8 cellular contexts compared by ENCODE assay signal in the genomic region with DNA sequence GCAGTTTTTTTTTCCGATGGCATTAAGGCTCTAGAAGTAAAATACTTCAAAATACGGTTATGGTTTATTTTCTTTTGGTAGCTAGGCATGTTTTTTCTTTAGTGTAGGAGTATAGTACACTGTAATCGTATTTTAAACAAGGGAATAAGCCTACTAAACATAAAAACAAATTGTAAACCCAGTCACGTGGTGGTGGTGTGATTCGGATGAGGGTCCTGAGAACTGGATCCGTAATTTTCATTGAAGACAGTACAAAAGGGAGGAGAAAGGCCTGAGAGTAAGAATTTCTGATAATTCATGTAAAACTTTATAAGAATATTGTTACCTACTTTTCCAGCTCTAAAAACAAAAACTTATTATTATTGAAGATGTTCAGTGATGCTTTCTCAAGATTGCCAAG. TPM values are rescaled to one million over a fixed set of nuclear protein-coding genes. Genes with fewer than 3 reads are reported as not detected.
DNase-seq lines count a peak whose midpoint lies in the region; ATAC-seq and TF ChIP-seq lines count a peak whose summit lies in the region.

No MANE protein-coding gene starts in this region.

- no peak overlapping the region for H2BK12ac ChIP-seq in H9 (ENCODE audit: insufficient read length, low read depth, low read length)

- H3K9me3 Mint-ChIP-seq in H9, result peaks cover 0 to 7% of the 10 kb centered on the region in 2 experiments; a peak in 2 of 5 replicates

- H4K5ac ChIP-seq in H9 (ENCODE audit: insufficient read length, low read depth, low read length), result no peak overlapping the region

- no peak overlapping the region for H4K8ac ChIP-seq in H9 (replicated peaks; ENCODE audit: insufficient read length, low read depth, low read length)

- intact Hi-C loops in right cardiac atrium (cut with DNase I), result no loop called here

- WGBS in H9 (ENCODE audit: extremely low coverage, insufficient read length, low lambda C conversion rate), result no CpG with 5 or more reads among the region's 6 CpGs
- under 1% methylated on average over 6 of the region's 6 CpGs for WGBS in right cardiac atrium

- no peak overlapping the region for H2AFZ ChIP-seq in H9 (ENCODE audit: low read length)

- 0 out of 2 replicates have a peak, but pooled peaks cover 3% of the 10 kb centered on the region for H3K4me1 ChIP-seq in H9 (ENCODE audit: insufficient read depth, low read length)
- peaks cover 4% of the 10 kb centered on the region for H3K4me1 ChIP-seq in right cardiac atrium (ENCODE audit: control insufficient read depth, insufficient read depth, low read length)
- peaks cover 24 to 50% (median 40%) of the 10 kb centered on the region in 3 donors for H3K4me1 ChIP-seq in skeletal muscle tissue (ENCODE audit: control insufficient read depth in 3 of 3, insufficient read depth in 3 of 3, low read length in 3 of 3)

- no peaks in the 10 kb centered on the region for H4K20me1 ChIP-seq in H9 (ENCODE audit: control insufficient read depth, insufficient read depth, insufficient read length)

- no peak overlapping the region for H3K4ac ChIP-seq in H9 (ENCODE audit: low read depth, low read length)

- H3K27me3 Mint-ChIP-seq in H9 (ENCODE audit: low read depth), result peaks cover 2% of the 10 kb centered on the region

- H3K36me3 Mint-ChIP-seq in H9 (ENCODE audit: insufficient read depth in 1 of 3, low read depth in 3 of 3), result peaks cover 26 to 51% (median 46%) of the 10 kb centered on the region in 3 experiments

- peak overlapping the region; percentile 66 for H3K4me2 ChIP-seq in H9 (ENCODE audit: insufficient read depth, insufficient read length, low read length)

- peak overlapping the region; percentile 100; a peak in 6 of 7 replicates for H3K27ac Mint-ChIP-seq in H9

- no peak overlapping the region for H2BK5ac ChIP-seq in H9 (ENCODE audit: insufficient read length, low read length)

- no peak overlapping the region for H2AK5ac ChIP-seq in H9 (ENCODE audit: insufficient read length, low read length)

- H3K56ac ChIP-seq in H9 (ENCODE audit: insufficient read length, low read depth, low read length), result no peak overlapping the region

- no peaks in the 10 kb centered on the region for H3K9me3 ChIP-seq in H9 (ENCODE audit: control insufficient read depth, low read depth, low read length)
- no peaks in the 10 kb centered on the region for H3K9me3 ChIP-seq in right cardiac atrium (ENCODE audit: control insufficient read depth, low read length)
- no peaks in the 10 kb centered on the region for H3K9me3 ChIP-seq in skeletal muscle tissue (ENCODE audit: control insufficient read depth in 3 of 3, low read length in 3 of 3)

- H2BK120ac ChIP-seq in H9 (ENCODE audit: low read depth, low read length, poor library complexity, severe bottlenecking), result no peak overlapping the region

- ATAC-seq in right cardiac atrium, result no peak
- ATAC-seq in HG03342 (IDR thresholded peaks at IDR 0.05; ENCODE audit: unreplicated experiment), result no peak
- no peak for ATAC-seq in GM19455 (IDR thresholded peaks at IDR 0.05; ENCODE audit: unreplicated experiment)

- no peak overlapping the region for H3K18ac ChIP-seq in H9 (ENCODE audit: insufficient read length, low read depth, low read length)

- H3K27me3 ChIP-seq in H9 (ENCODE audit: insufficient read depth, low read length) (no peaks in the 10 kb centered on the region), right cardiac atrium (ENCODE audit: control insufficient read depth, insufficient read depth) (no peaks in the 10 kb centered on the region), skeletal muscle tissue (ENCODE audit: control insufficient read depth in 3 of 3, insufficient read depth in 3 of 3, low read length in 3 of 3) (no peaks in the 10 kb centered on the region)

- H3K79me2 ChIP-seq in H9 (ENCODE audit: insufficient read depth, low read length), result peaks cover 45% of the 10 kb centered on the region

- H3K9ac ChIP-seq in H9 (ENCODE audit: extremely low read depth, insufficient read length, low read length) (peak overlapping the region; percentile 100), skeletal muscle tissue (ENCODE audit: low read depth in 1 of 3, low read length in 3 of 3) (peak overlapping the region; percentile 97 to 99 (median 99))

- peaks cover 1 to 4% (median 2%) of the 10 kb centered on the region in 3 donors for H3K36me3 ChIP-seq in skeletal muscle tissue (ENCODE audit: control insufficient read depth in 3 of 3, insufficient read depth in 3 of 3, low read length in 3 of 3)

- no peak overlapping the region for H3T11ph ChIP-seq in H9 (ENCODE audit: low read length)

- TF ChIP-seq CTCF in H9 (conservative IDR thresholded peaks at IDR 0.05) (no peak), WI38 (IDR thresholded peaks at IDR 0.05; ENCODE audit: low read depth, low read length) (no peak)

- no peak overlapping the region for H2BK20ac ChIP-seq in H9 (ENCODE audit: low read depth, low read length, poor library complexity, severe bottlenecking)

- no peak overlapping the region for H2BK15ac ChIP-seq in H9 (ENCODE audit: low read depth, low read length)

- no peak overlapping the region for H3K14ac ChIP-seq in H9 (ENCODE audit: insufficient read depth, low read length)

- no peaks in the 10 kb centered on the region for H3K79me1 ChIP-seq in H9 (ENCODE audit: insufficient read depth, low read depth, low read length, poor library complexity, severe bottlenecking)

- H3K4me3 ChIP-seq in WI38 (ENCODE audit: low read depth, low read length) (peak overlapping the region; percentile 98), right cardiac atrium (ENCODE audit: low read length) (peak overlapping the region; percentile 95), skeletal muscle tissue (ENCODE audit: low read length in 3 of 3) (peak overlapping the region; percentile 89 to 95 (median 92))

- H3K4me1 Mint-ChIP-seq in H9, result peaks cover 41 to 52% of the 10 kb centered on the region in 2 experiments

- peaks cover 10% of the 10 kb centered on the region for H3K23me2 ChIP-seq in H9 (ENCODE audit: insufficient read length, low read depth, low read length, poor library complexity, severe bottlenecking)

- DNase-seq in H9 (no peak), right cardiac atrium (no peak), putamen (ENCODE audit: low spot score) (no peak)
- DNase-seq in activated CD4-positive, alpha-beta T cell treated with anti-CD3 and anti-CD28 coated beads for 48 hours, result no peak

- peak overlapping the region; percentile 100 for H3K4me3 Mint-ChIP-seq in H9

- no peak overlapping the region for H4K91ac ChIP-seq in H9 (ENCODE audit: insufficient read length, low read depth, low read length)

- H3K23ac ChIP-seq in H9 (ENCODE audit: insufficient read length, low read depth, low read length), result no peak overlapping the region

- no peak overlapping the region for H3K27ac ChIP-seq in H9 (ENCODE audit: insufficient read length, low read depth, low read length)
- no peak overlapping the region for H3K27ac ChIP-seq in right cardiac atrium (ENCODE audit: low read length)
- H3K27ac ChIP-seq in skeletal muscle tissue (ENCODE audit: low read depth, low read length), result peak overlapping the region; percentile 98

RNA-seq across cellular contexts. Expression of a gene that starts 0.7 kb away (rescaled TPM):
- total RNA-seq in H9 (2021) (2.4 and 3.5 TPM in 2 replicates), right cardiac atrium (1 to 10 TPM; 2.9 to 5.5 (median 4.0) TPM), skeletal muscle tissue (3.7 TPM)
- polyA plus RNA-seq in right cardiac atrium, result 2.4 TPM

RNA-seq across cellular contexts. Expression of a gene that starts 1.6 kb away (rescaled TPM):
- 234 and 244 TPM in 2 replicates for total RNA-seq in H9 (2021)
- total RNA-seq in right cardiac atrium, result 100 to 1,000 TPM in 2 of 4 donors, 10 to 100 TPM in 2; 81.1 to 134 (median 94.1) TPM
- 100 TPM for polyA plus RNA-seq in right cardiac atrium
- total RNA-seq in skeletal muscle tissue, result 29.7 TPM
